ENCODE assay signal across 17 cellular contexts in the genomic region with DNA sequence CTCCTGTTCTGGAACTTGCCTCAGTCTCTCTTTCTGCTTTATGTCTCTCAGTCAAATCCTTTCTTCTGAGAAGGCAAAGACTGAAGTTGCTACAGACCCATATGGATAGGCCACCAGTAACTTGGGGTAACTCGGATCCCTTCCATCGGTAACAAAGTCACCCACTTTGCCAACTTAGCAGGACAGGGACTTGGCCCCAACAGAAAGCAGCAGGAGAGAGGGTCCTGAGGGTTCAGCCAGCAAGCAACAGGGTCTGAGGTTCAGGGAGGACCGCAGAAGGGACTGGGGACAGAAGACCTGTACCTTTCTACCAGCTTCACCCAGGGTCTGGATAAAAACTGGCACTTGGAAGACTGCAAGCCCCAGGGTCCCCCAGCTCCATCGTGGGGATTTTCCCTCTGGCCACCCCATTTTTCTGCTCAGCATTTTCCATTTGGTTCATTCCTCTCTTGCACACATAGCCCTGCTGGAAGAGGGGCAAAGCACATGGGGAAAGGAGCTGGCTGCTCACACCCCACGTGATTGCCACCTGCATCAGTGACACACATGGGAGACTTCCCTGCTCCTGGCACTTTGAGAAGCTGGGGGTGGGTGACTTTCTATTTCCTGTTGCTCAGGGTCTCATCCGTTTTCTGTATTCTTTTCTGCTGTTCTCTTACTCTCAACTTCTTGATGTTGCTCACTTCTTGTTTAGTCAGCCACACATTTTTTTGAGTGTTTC. TPM values are rescaled to one million over a fixed set of nuclear protein-coding genes. Genes with fewer than 3 reads are reported as not detected.
DNase-seq lines count a peak whose midpoint lies in the region; ATAC-seq and TF ChIP-seq lines count a peak whose summit lies in the region.
"Had no signal": no experiment of that assay in that cellular context is flagged by ENCODE, and none has a peak within 500 bp of the region (broad histone marks: within the 10 kb centered on the region; RNA-seq: fewer than 3 reads in every experiment).

No MANE protein-coding gene starts in this region.

- H3K36me3 Mint-ChIP-seq in activated CD8-positive, alpha-beta T cell treated with anti-CD3 and anti-CD28 coated beads for 36 hours (ENCODE audit: low read depth): no peaks in the 10 kb centered on the region
- H3K36me3 Mint-ChIP-seq in activated CD8-positive, alpha-beta T cell treated with anti-CD3 and anti-CD28 coated beads, Interleukin-2, amount 10 ng/mL, durations not matched to agents 7 days and 5 days (ENCODE audit: low read depth): no peaks in the 10 kb centered on the region
- no peaks in the 10 kb centered on the region for H3K36me3 Mint-ChIP-seq in activated naive CD4-positive, alpha-beta T cell treated with anti-CD3 and anti-CD28 coated beads, Interleukin-2, amount 50 U/mL, for 72 hours

- TF ChIP-seq EP300 in Ishikawa (IDR thresholded peaks at IDR 0.05; ENCODE audit: borderline replicate concordance): no peak

- ATAC-seq in activated CD8-positive, alpha-beta T cell treated with anti-CD3 and anti-CD28 coated beads for 36 hours: peak; percentile 77
- no peak for ATAC-seq in activated CD8-positive, alpha-beta T cell treated with anti-CD3 and anti-CD28 coated beads, Interleukin-2, amount 10 ng/mL, durations not matched to agents 7 days and 5 days
- peak; percentile 56 to 84 for ATAC-seq in activated naive CD4-positive, alpha-beta T cell treated with anti-CD3 and anti-CD28 coated beads, Interleukin-2, amount 50 U/mL, for 72 hours
- no peak for ATAC-seq in SK-N-SH treated with all-trans-retinoic acid at 6 μM for 48 hours
- ATAC-seq: effector memory CD8-positive, alpha-beta T cell had no signal

- H3K4me1 Mint-ChIP-seq in activated CD8-positive, alpha-beta T cell treated with anti-CD3 and anti-CD28 coated beads for 36 hours (ENCODE audit: low read depth): peaks cover 10% of the 10 kb centered on the region
- H3K4me1 Mint-ChIP-seq in activated CD8-positive, alpha-beta T cell treated with anti-CD3 and anti-CD28 coated beads, Interleukin-2, amount 10 ng/mL, durations not matched to agents 7 days and 5 days (ENCODE audit: low read depth): peaks cover 6% of the 10 kb centered on the region

- TF ChIP-seq CTCF in activated CD8-positive, alpha-beta T cell treated with anti-CD3 and anti-CD28 coated beads for 36 hours (IDR thresholded peaks at IDR 0.05): no peak

- intact Hi-C loops in activated CD8-positive, alpha-beta T cell treated with anti-CD3 and anti-CD28 coated beads for 36 hours (cut with micrococcal nuclease): no loop called here

- TF ChIP-seq RAD21 in Ishikawa (IDR thresholded peaks at IDR 0.05; ENCODE audit: low read depth): no peak

- no peak overlapping the region for H3K4me3 Mint-ChIP-seq in activated CD8-positive, alpha-beta T cell treated with anti-CD3 and anti-CD28 coated beads for 36 hours
- H3K4me3 Mint-ChIP-seq in activated CD8-positive, alpha-beta T cell treated with anti-CD3 and anti-CD28 coated beads, Interleukin-2, amount 10 ng/mL, durations not matched to agents 7 days and 5 days: no peak overlapping the region
- H3K4me3 Mint-ChIP-seq: effector memory CD8-positive, alpha-beta T cell; T-helper 1 cell treated with Interleukin-12 subunit alpha and Interleukin-12 subunit beta and Interleukin-4 antibody, amounts not matched to agents 30 μg/mL and 1 μg/mL, for 36 hours had no signal

- CTCF ChIA-PET in activated CD8-positive, alpha-beta T cell treated with anti-CD3 and anti-CD28 coated beads for 36 hours (lab: Charles Lee): interaction anchor here (1.2 to 3.9 kb wide), 5 partner anchors 8 to 247 kb away, joined by 3 to 17 read pairs (median 4); no protein-coding TSS in a partner anchor
- CTCF ChIA-PET in activated CD8-positive, alpha-beta T cell treated with anti-CD3 and anti-CD28 coated beads, Interleukin-2, amount 10 ng/mL, durations not matched to agents 7 days and 5 days (lab: Charles Lee): interaction anchor here (1.1 kb wide), 1 partner anchor 255 kb away, joined by 3 read pairs; no protein-coding TSS in a partner anchor

- H3K27ac Mint-ChIP-seq in activated CD8-positive, alpha-beta T cell treated with anti-CD3 and anti-CD28 coated beads for 36 hours: peak overlapping the region; percentile 61
- H3K27ac Mint-ChIP-seq in activated CD8-positive, alpha-beta T cell treated with anti-CD3 and anti-CD28 coated beads, Interleukin-2, amount 10 ng/mL, durations not matched to agents 7 days and 5 days: no peak overlapping the region
- peak overlapping the region; percentile 33 to 60 for H3K27ac Mint-ChIP-seq in activated naive CD4-positive, alpha-beta T cell treated with anti-CD3 and anti-CD28 coated beads, Interleukin-2, amount 50 U/mL, for 72 hours
- H3K27ac Mint-ChIP-seq: activated naive CD8-positive, alpha-beta T cell; T-helper 1 cell treated with Interleukin-12 subunit alpha and Interleukin-12 subunit beta and Interleukin-4 antibody, amounts not matched to agents 30 μg/mL and 1 μg/mL, for 36 hours had no signal

- no peaks in the 10 kb centered on the region for H3K9me3 Mint-ChIP-seq in activated CD8-positive, alpha-beta T cell treated with anti-CD3 and anti-CD28 coated beads for 36 hours
- no peaks in the 10 kb centered on the region for H3K9me3 Mint-ChIP-seq in activated CD8-positive, alpha-beta T cell treated with anti-CD3 and anti-CD28 coated beads, Interleukin-2, amount 10 ng/mL, durations not matched to agents 7 days and 5 days (ENCODE audit: insufficient read depth)
- H3K9me3 Mint-ChIP-seq in activated naive CD4-positive, alpha-beta T cell treated with anti-CD3 and anti-CD28 coated beads, Interleukin-2, amount 50 U/mL, for 72 hours: no peaks in the 10 kb centered on the region
- H3K9me3 Mint-ChIP-seq: effector memory CD8-positive, alpha-beta T cell; T-helper 1 cell treated with Interleukin-12 subunit alpha and Interleukin-12 subunit beta and Interleukin-4 antibody, amounts not matched to agents 30 μg/mL and 1 μg/mL, for 36 hours had no signal

- POLR2A ChIA-PET in activated CD8-positive, alpha-beta T cell treated with anti-CD3 and anti-CD28 coated beads for 36 hours (lab: Charles Lee): interaction anchor here (1.4 kb wide), 1 partner anchor 9 kb away, joined by 4 read pairs; no protein-coding TSS in a partner anchor
- POLR2A ChIA-PET in activated CD8-positive, alpha-beta T cell treated with anti-CD3 and anti-CD28 coated beads, Interleukin-2, amount 10 ng/mL, durations not matched to agents 7 days and 5 days (lab: Charles Lee): no interaction called here

- peak; percentile 72 for DNase-seq in activated CD8-positive, alpha-beta T cell treated with anti-CD3 and anti-CD28 coated beads for 36 hours
- no peak for DNase-seq in activated CD8-positive, alpha-beta T cell treated with anti-CD3 and anti-CD28 coated beads, Interleukin-2, amount 10 ng/mL, durations not matched to agents 7 days and 5 days
- DNase-seq in activated naive CD4-positive, alpha-beta T cell treated with anti-CD3 and anti-CD28 coated beads, Interleukin-2, amount 50 U/mL, for 72 hours (ENCODE audit: low spot score in 2 of 2): peak in 1 of 2 donors; percentile 24
- peak; percentile 18 for DNase-seq in stimulated activated CD4-positive, alpha-beta T cell treated with anti-CD3 and anti-CD28 coated beads, Interleukin-4, amount 100 ng/mL, for 24 hours
- DNase-seq in SIG-M5 treated with dmso at 0.1 percent for 504 hours (lab: John Stamatoyannopoulos, UW; ENCODE audit: unreplicated experiment) (no peak), glomerular visceral epithelial cell (ENCODE audit: extremely low spot score) (no peak)
- DNase-seq: ACHN; activated CD4-positive, alpha-beta T cell treated with anti-CD3 and anti-CD28 coated beads for 4 hours; COR-L47; effector memory CD8-positive, alpha-beta T cell; NCI-H1048; occipital lobe; tibial artery had no signal

- peaks cover 6% of the 10 kb centered on the region for H3K27me3 Mint-ChIP-seq in activated CD8-positive, alpha-beta T cell treated with anti-CD3 and anti-CD28 coated beads for 36 hours
- H3K27me3 Mint-ChIP-seq in activated CD8-positive, alpha-beta T cell treated with anti-CD3 and anti-CD28 coated beads, Interleukin-2, amount 10 ng/mL, durations not matched to agents 7 days and 5 days (ENCODE audit: low read depth): peaks cover 14% of the 10 kb centered on the region

TF ChIP-seq in Ishikawa, 13 proteins besides CTCF, POLR2A, EP300 and RAD21:
- TF ChIP-seq TCF12 (IDR thresholded peaks at IDR 0.05; ENCODE audit: low read depth) (no peak), CEBPB (IDR thresholded peaks at IDR 0.05) (no peak), EGR1 (IDR thresholded peaks at IDR 0.05) (0 out of 2 replicates have a peak, but pooled peaks have one; percentile 9), ZBTB7A (IDR thresholded peaks at IDR 0.05; ENCODE audit: low read depth) (no peak), MAX (IDR thresholded peaks at IDR 0.05) (no peak), NFIC (IDR thresholded peaks at IDR 0.05) (no peak), FOXM1 (IDR thresholded peaks at IDR 0.05; ENCODE audit: borderline replicate concordance, low read depth) (no peak), TAF1 (IDR thresholded peaks at IDR 0.05; ENCODE audit: low read depth) (no peak)

TF ChIP-seq in SK-N-SH treated with all-trans-retinoic acid at 6 μM for 48 hours, 23 proteins besides CTCF, POLR2A, EP300 and RAD21 (continues in another document):
- TF ChIP-seq ZNF8 (CRISPR knock-in tag; IDR thresholded peaks at IDR 0.05) (no peak), ZFP3 (CRISPR knock-in tag; IDR thresholded peaks at IDR 0.05) (no peak), ESRRG (CRISPR knock-in tag; IDR thresholded peaks at IDR 0.05) (no peak), RARB (CRISPR knock-in tag; IDR thresholded peaks at IDR 0.05) (no peak), ZC3H10 (CRISPR knock-in tag; IDR thresholded peaks at IDR 0.05) (no peak), TOX (CRISPR knock-in tag; IDR thresholded peaks at IDR 0.05; ENCODE audit: borderline replicate concordance) (no peak)
- TF ChIP-seq, protein P1, sequence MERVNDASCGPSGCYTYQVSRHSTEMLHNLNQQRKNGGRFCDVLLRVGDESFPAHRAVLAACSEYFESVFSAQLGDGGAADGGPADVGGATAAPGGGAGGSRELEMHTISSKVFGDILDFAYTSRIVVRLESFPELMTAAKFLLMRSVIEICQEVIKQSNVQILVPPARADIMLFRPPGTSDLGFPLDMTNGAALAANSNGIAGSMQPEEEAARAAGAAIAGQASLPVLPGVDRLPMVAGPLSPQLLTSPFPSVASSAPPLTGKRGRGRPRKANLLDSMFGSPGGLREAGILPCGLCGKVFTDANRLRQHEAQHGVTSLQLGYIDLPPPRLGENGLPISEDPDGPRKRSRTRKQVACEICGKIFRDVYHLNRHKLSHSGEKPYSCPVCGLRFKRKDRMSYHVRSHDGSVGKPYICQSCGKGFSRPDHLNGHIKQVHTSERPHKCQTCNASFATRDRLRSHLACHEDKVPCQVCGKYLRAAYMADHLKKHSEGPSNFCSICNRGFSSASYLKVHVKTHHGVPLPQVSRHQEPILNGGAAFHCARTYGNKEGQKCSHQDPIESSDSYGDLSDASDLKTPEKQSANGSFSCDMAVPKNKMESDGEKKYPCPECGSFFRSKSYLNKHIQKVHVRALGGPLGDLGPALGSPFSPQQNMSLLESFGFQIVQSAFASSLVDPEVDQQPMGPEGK (CRISPR knock-in tag; IDR thresholded peaks at IDR 0.05; ENCODE audit: borderline replicate concordance): no peak

RNA-seq across cellular contexts. Expression of gene GNAZ, which starts 34.6 kb away (rescaled TPM):
- total RNA-seq in activated CD8-positive, alpha-beta T cell treated with anti-CD3 and anti-CD28 coated beads for 36 hours: under 1 TPM; 0.50 to 0.56 TPM
- total RNA-seq in activated CD8-positive, alpha-beta T cell treated with anti-CD3 and anti-CD28 coated beads, Interleukin-2, amount 10 ng/mL, durations not matched to agents 7 days and 5 days: under 1 TPM; 0.21 to 0.26 TPM
- under 1 TPM; 0.39 to 0.61 TPM for total RNA-seq in activated naive CD4-positive, alpha-beta T cell treated with anti-CD3 and anti-CD28 coated beads, Interleukin-2, amount 50 U/mL, for 72 hours

Comparison
In these comparisons a context has a peak if more than half of its experiments do, and no peak if none do; other contexts are left out.
1. ATAC-seq: peak in activated CD8-positive, alpha-beta T cell treated with anti-CD3 and anti-CD28 coated beads for 36 hours (single experiment) and activated naive CD4-positive, alpha-beta T cell treated with anti-CD3 and anti-CD28 coated beads, Interleukin-2, amount 50 U/mL, for 72 hours (2 of 2); none in activated CD8-positive, alpha-beta T cell treated with anti-CD3 and anti-CD28 coated beads, Interleukin-2, amount 10 ng/mL, durations not matched to agents 7 days and 5 days (single experiment) and SK-N-SH treated with all-trans-retinoic acid at 6 μM for 48 hours (single experiment).
2. DNase-seq: peak in activated CD8-positive, alpha-beta T cell treated with anti-CD3 and anti-CD28 coated beads for 36 hours (single experiment) and stimulated activated CD4-positive, alpha-beta T cell treated with anti-CD3 and anti-CD28 coated beads, Interleukin-4, amount 100 ng/mL, for 24 hours (single experiment); none in activated CD8-positive, alpha-beta T cell treated with anti-CD3 and anti-CD28 coated beads, Interleukin-2, amount 10 ng/mL, durations not matched to agents 7 days and 5 days (single experiment), SIG-M5 treated with dmso at 0.1 percent for 504 hours (single experiment) and glomerular visceral epithelial cell (single experiment).